8 cellular contexts compared by ENCODE assay signal in the genomic region with DNA sequence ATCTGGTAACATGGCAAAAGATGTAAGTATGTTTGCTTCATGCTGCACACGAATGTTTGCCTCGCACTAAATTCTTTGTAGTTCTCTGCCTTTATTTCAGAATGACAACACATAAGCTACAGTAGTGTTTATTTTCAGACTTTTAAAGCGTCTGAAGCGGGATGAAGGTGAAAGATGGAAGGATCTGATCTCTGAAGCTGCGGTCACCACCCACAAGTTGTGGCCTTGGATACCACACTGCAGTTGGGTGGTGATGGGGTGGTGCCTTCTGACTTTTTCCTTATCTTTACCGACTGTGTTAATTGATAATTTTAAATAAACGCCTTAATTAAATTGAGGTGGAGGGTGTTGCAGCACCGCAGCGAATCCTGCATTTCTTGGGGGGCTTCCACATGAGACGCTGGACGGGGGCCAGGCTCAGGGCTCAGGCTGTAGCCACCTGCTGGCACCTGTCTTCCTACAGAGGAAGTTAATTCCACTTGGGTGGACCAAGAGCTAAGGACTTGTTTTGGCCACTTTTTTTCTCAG. TPM values are rescaled to one million over a fixed set of nuclear protein-coding genes. Genes with fewer than 3 reads are reported as not detected.
DNase-seq lines count a peak whose midpoint lies in the region; ATAC-seq and TF ChIP-seq lines count a peak whose summit lies in the region.

No MANE protein-coding gene starts in this region.

- peak overlapping the region in 5 of 6 donors; percentile 15 to 94 (median 67) for H3K27ac Mint-ChIP-seq in naive B cell

- peaks cover 5 to 11% of the 10 kb centered on the region in 2 donors for H3K36me3 Mint-ChIP-seq in naive B cell

- ATAC-seq in naive B cell (ENCODE audit: low read depth in 2 of 2), result no peak
- ATAC-seq in GM21786 (IDR thresholded peaks at IDR 0.05; ENCODE audit: unreplicated experiment), result no peak
- ATAC-seq in HG02970 (IDR thresholded peaks at IDR 0.05; ENCODE audit: low FRiP score, unreplicated experiment), result no peak

- peaks cover 19 to 31% (median 24%) of the 10 kb centered on the region in 3 donors for H3K4me1 Mint-ChIP-seq in naive B cell

- peak overlapping the region; percentile 91 for H3K27ac ChIP-seq in C4-2B

- H3K27me3 Mint-ChIP-seq in naive B cell, result no peaks in the 10 kb centered on the region

- DNase-seq in LNCaP clone FGC (ENCODE audit: low read depth) (no peak), cardiac fibroblast (ENCODE audit: low read depth in 2 of 2) (peak in 1 of 2 donors; percentile 11), naive B cell (no peak), NAMALWA (ENCODE audit: low spot score) (no peak), DMS53 treated with DMSO at 0.1 percent for 48 hours (lab: John Stamatoyannopoulos, UW; ENCODE audit: unreplicated experiment) (no peak)

- H3K4me3 ChIP-seq in LNCaP clone FGC (ENCODE audit: low read depth, low read length) (peak overlapping the region; percentile 67), cardiac fibroblast (replicated peaks in 1 of 2; ENCODE audit: low read depth in 2 of 2, low read length in 2 of 2) (peak overlapping the region; percentile 50 to 61)

- no peaks in the 10 kb centered on the region for H3K9me3 Mint-ChIP-seq in naive B cell

- TF ChIP-seq CTCF in C4-2B (conservative IDR thresholded peaks at IDR 0.05) (no peak), LNCaP clone FGC (IDR thresholded peaks at IDR 0.05; ENCODE audit: control insufficient read depth, extremely low read depth, insufficient read depth) (no peak), cardiac fibroblast (IDR thresholded peaks at IDR 0.05; ENCODE audit: low read depth, low read length) (no peak)

- peak overlapping the region; percentile 82 to 96 (median 88) for H3K4me3 Mint-ChIP-seq in naive B cell

RNA-seq across cellular contexts. Expression of gene TFDP1, which starts 1.3 kb away (rescaled TPM):
- polyA plus RNA-seq in naive B cell (ENCODE audit: low read depth in 6 of 6), result 10 to 100 TPM; 25.3 to 70.8 (median 42.4) TPM
